1 cellular context compared by ENCODE assay signal in genomic region chrX:41389311-41389888, GRCh38.
TF ChIP-seq lines count a peak whose summit lies in the region.

No MANE protein-coding gene starts in this region.

TF ChIP-seq in HepG2, 621 proteins besides CTCF, POLR2A, EP300 and RAD21 (continued from another document and continues in another):
- no peak for TF ChIP-seq CSRNP1 (CRISPR knock-in tag; IDR thresholded peaks at IDR 0.05)
- TF ChIP-seq ARID5B (CRISPR knock-in tag; IDR thresholded peaks at IDR 0.05): 0 out of 2 replicates have a peak, but pooled peaks have one; percentile 27
- no peak for TF ChIP-seq MLLT10 (CRISPR knock-in tag; IDR thresholded peaks at IDR 0.05)
- TF ChIP-seq ZNF660 (CRISPR knock-in tag; IDR thresholded peaks at IDR 0.05; ENCODE audit: borderline replicate concordance, low read depth): no peak
- no peak for TF ChIP-seq ZNF296 (CRISPR knock-in tag; conservative IDR thresholded peaks at IDR 0.05)
- no peak for TF ChIP-seq PBX3 (CRISPR knock-in tag; IDR thresholded peaks at IDR 0.05; ENCODE audit: borderline replicate concordance)
- no peak for TF ChIP-seq ZNF552 (CRISPR knock-in tag; IDR thresholded peaks at IDR 0.05; ENCODE audit: borderline replicate concordance)
- TF ChIP-seq PAWR (CRISPR knock-in tag; IDR thresholded peaks at IDR 0.05; ENCODE audit: borderline replicate concordance): no peak
- TF ChIP-seq ZBED4 (CRISPR knock-in tag; IDR thresholded peaks at IDR 0.05; ENCODE audit: borderline replicate concordance): no peak
- TF ChIP-seq ZBTB14 (CRISPR knock-in tag; IDR thresholded peaks at IDR 0.05): no peak
- no peak for TF ChIP-seq IKZF5 (CRISPR knock-in tag; IDR thresholded peaks at IDR 0.05)
- no peak for TF ChIP-seq ZNF318 (CRISPR knock-in tag; IDR thresholded peaks at IDR 0.05)
- TF ChIP-seq PAX8 (CRISPR knock-in tag; IDR thresholded peaks at IDR 0.05; ENCODE audit: borderline replicate concordance): no peak
- TF ChIP-seq ZNF251 (CRISPR knock-in tag; IDR thresholded peaks at IDR 0.05): no peak
- TF ChIP-seq BATF2 (CRISPR knock-in tag; IDR thresholded peaks at IDR 0.05): no peak
- TF ChIP-seq CENPBD1 (CRISPR knock-in tag; IDR thresholded peaks at IDR 0.05; ENCODE audit: borderline replicate concordance, low read depth): no peak
- TF ChIP-seq ISL2 (CRISPR knock-in tag; IDR thresholded peaks at IDR 0.05): no peak
- no peak for TF ChIP-seq MTA1 (CRISPR knock-in tag; IDR thresholded peaks at IDR 0.05; ENCODE audit: borderline replicate concordance)
- no peak; the same call in 1 of the 2 replicates for TF ChIP-seq RARA (CRISPR knock-in tag; IDR thresholded peaks at IDR 0.05)
- no peak for TF ChIP-seq KLF12 (CRISPR knock-in tag; IDR thresholded peaks at IDR 0.05; ENCODE audit: borderline replicate concordance)
- no peak for TF ChIP-seq ZNF790 (CRISPR knock-in tag; IDR thresholded peaks at IDR 0.05; ENCODE audit: borderline replicate concordance)
- peak; percentile 59 for TF ChIP-seq ZNF644 (CRISPR knock-in tag; IDR thresholded peaks at IDR 0.05; ENCODE audit: low read depth)
- TF ChIP-seq PBX2 (CRISPR knock-in tag; IDR thresholded peaks at IDR 0.05): no peak
- TF ChIP-seq GLI4 (CRISPR knock-in tag; IDR thresholded peaks at IDR 0.05; ENCODE audit: borderline replicate concordance): no peak
- TF ChIP-seq NKX3-1 (CRISPR knock-in tag; IDR thresholded peaks at IDR 0.05): no peak
- TF ChIP-seq ARNT (IDR thresholded peaks at IDR 0.05): no peak
- no peak for TF ChIP-seq XRCC5 (optimal IDR thresholded peaks at IDR 0.05; ENCODE audit: low read length)
- no peak for TF ChIP-seq ZNF891 (CRISPR knock-in tag; IDR thresholded peaks at IDR 0.05)
- no peak for TF ChIP-seq DNMT3B (CRISPR knock-in tag; conservative IDR thresholded peaks at IDR 0.05)
